13 cellular contexts compared by ENCODE assay signal in the genomic region with DNA sequence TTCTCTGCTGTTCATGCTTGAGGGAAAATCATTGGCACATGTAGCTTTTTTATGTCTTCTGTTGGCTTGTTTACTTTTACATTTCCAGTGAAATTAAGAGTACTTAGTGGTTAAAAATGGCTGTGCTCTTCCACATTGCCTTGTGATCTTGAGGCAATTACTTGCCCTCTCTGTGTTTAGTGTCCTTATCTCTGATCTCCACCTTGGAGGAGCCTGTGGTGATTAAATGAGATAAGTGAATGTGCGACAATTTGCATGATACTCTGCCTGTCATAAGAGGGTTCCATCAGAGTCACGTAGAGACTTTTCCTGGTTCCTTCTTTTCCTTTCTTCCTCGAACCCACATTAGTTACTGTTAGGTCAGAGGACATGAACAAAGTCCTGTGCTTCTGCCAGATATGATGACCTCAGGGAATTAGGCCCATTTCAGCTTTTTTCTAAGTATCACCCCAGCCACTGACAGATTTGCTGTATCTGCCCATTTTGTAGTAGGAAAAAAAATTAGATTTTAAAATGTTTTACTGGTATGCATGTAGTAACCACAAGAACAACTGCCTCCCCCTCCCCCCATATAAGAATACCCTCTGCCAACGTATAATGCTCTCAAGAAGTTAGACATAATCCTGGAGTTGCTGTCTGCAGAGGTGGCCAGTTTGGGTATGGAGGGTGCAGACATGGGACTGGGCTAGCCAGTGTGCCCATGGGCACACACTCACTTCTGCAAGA. TPM values are rescaled to one million over a fixed set of nuclear protein-coding genes. Genes with fewer than 3 reads are reported as not detected.
DNase-seq lines count a peak whose midpoint lies in the region; ATAC-seq and TF ChIP-seq lines count a peak whose summit lies in the region.
"Had no signal": no experiment of that assay in that cellular context is flagged by ENCODE, and none has a peak within 500 bp of the region (broad histone marks: within the 10 kb centered on the region; RNA-seq: fewer than 3 reads in every experiment).

No MANE protein-coding gene starts in this region.

- no peak overlapping the region for H2AFZ ChIP-seq in Karpas-422 (ENCODE audit: low read length)

- peaks cover 60% of the 10 kb centered on the region for H3K4me1 ChIP-seq in Karpas-422 (ENCODE audit: low read length)

- peak overlapping the region; percentile 52 for H3K9ac ChIP-seq in Karpas-422 (ENCODE audit: low read length)

- H3K9me3 ChIP-seq in Karpas-422 (ENCODE audit: low read length) (no peaks in the 10 kb centered on the region), WERI-Rb-1 (ENCODE audit: severe bottlenecking) (no peaks in the 10 kb centered on the region)
- H3K9me3 ChIP-seq: adrenal gland, MG63 had no signal

- peak; percentile 31 for DNase-seq in NCI-H2029 treated with DMSO at 0.1 percent for 48 hours (lab: John Stamatoyannopoulos, UW)
- no peak for DNase-seq in NCI-H2029 (lab: John Stamatoyannopoulos, UW)
- DNase-seq in Karpas-422 = no peak
- no peak for DNase-seq in naive thymus-derived CD8-positive, alpha-beta T cell
- no peak for DNase-seq in stimulated activated naive CD4-positive, alpha-beta T cell (lab: John Stamatoyannopoulos, UW)
- no peak for DNase-seq in WERI-Rb-1
- no peak for DNase-seq in substantia nigra (lab: John Stamatoyannopoulos, UW)
- DNase-seq: adrenal gland, foreskin keratinocyte, kidney, MG63 had no signal

- H3K27me3 Mint-ChIP-seq in activated T-helper 17 cell treated with anti-CD3 and anti-CD28 coated beads, Interleukin-2, amount 50 U/mL, for 72 hours = no peaks in the 10 kb centered on the region
- no peaks in the 10 kb centered on the region for H3K27me3 Mint-ChIP-seq in naive thymus-derived CD8-positive, alpha-beta T cell

- H3K36me3 ChIP-seq in Karpas-422 (ENCODE audit: insufficient read depth, low read length) (no peaks in the 10 kb centered on the region), WERI-Rb-1 (no peaks in the 10 kb centered on the region)
- H3K36me3 ChIP-seq: adrenal gland, MG63 had no signal

- H3K4me3 Mint-ChIP-seq in activated T-helper 17 cell treated with anti-CD3 and anti-CD28 coated beads, Interleukin-2, amount 50 U/mL, for 72 hours = peak overlapping the region; percentile 23
- peak overlapping the region in 6 of 10 donors; percentile 12 to 51 (median 34) for H3K4me3 Mint-ChIP-seq in naive thymus-derived CD8-positive, alpha-beta T cell
- H3K4me3 Mint-ChIP-seq: neural crest cell had no signal

- peaks cover 63% of the 10 kb centered on the region for H3K4me1 Mint-ChIP-seq in activated T-helper 17 cell treated with anti-CD3 and anti-CD28 coated beads, Interleukin-2, amount 50 U/mL, for 72 hours
- peaks cover 58 to 95% (median 86%) of the 10 kb centered on the region in 4 donors for H3K4me1 Mint-ChIP-seq in naive thymus-derived CD8-positive, alpha-beta T cell

- peaks cover 9% of the 10 kb centered on the region for H3K36me3 Mint-ChIP-seq in activated T-helper 17 cell treated with anti-CD3 and anti-CD28 coated beads, Interleukin-2, amount 50 U/mL, for 72 hours (ENCODE audit: low read depth)
- H3K36me3 Mint-ChIP-seq in naive thymus-derived CD8-positive, alpha-beta T cell = peaks cover 0 to 2% (median 0%) of the 10 kb centered on the region in 3 donors

- TF ChIP-seq CTCF in WERI-Rb-1 (IDR thresholded peaks at IDR 0.05; ENCODE audit: low read depth, low read length) = no peak

- H3K9me3 Mint-ChIP-seq in activated T-helper 17 cell treated with anti-CD3 and anti-CD28 coated beads, Interleukin-2, amount 50 U/mL, for 72 hours = no peaks in the 10 kb centered on the region
- no peaks in the 10 kb centered on the region for H3K9me3 Mint-ChIP-seq in naive thymus-derived CD8-positive, alpha-beta T cell
- H3K9me3 Mint-ChIP-seq: neural crest cell had no signal

- H3K27ac Mint-ChIP-seq in activated T-helper 17 cell treated with anti-CD3 and anti-CD28 coated beads, Interleukin-2, amount 50 U/mL, for 72 hours = peak overlapping the region; percentile 73
- H3K27ac Mint-ChIP-seq in naive thymus-derived CD8-positive, alpha-beta T cell = peak overlapping the region in 8 of 10 donors; percentile 3 to 69 (median 56)

- no peaks in the 10 kb centered on the region for H3K9me2 ChIP-seq in Karpas-422 (replicated peaks; ENCODE audit: insufficient read depth, low read length)

- H3K4me3 ChIP-seq in Karpas-422 (ENCODE audit: low read length) (peak overlapping the region; percentile 25; the same call in 1 of the 2 replicates), WERI-Rb-1 (ENCODE audit: low read depth, low read length) (no peak overlapping the region)
- H3K4me3 ChIP-seq: adrenal gland, MG63 had no signal

- H3K79me2 ChIP-seq in Karpas-422 (ENCODE audit: low read length) = peaks cover 81% of the 10 kb centered on the region

- H3K27ac ChIP-seq in Karpas-422 (ENCODE audit: low read length) = peak overlapping the region; percentile 86
- H3K27ac ChIP-seq in WERI-Rb-1 = no peak overlapping the region
- H3K27ac ChIP-seq in substantia nigra (ENCODE audit: low read depth, low read length, poor library complexity, severe bottlenecking) = no peak overlapping the region
- H3K27ac ChIP-seq: foreskin keratinocyte had no signal

- POLR2A ChIA-PET in naive thymus-derived CD8-positive, alpha-beta T cell (lab: Charles Lee) = interaction anchor here (0.6 kb wide), 1 partner anchor 609 kb away, joined by 5 read pairs; no protein-coding TSS in a partner anchor

- peak overlapping the region; percentile 67 for H3K4me2 ChIP-seq in Karpas-422 (ENCODE audit: low read depth, low read length, poor library complexity, severe bottlenecking)

- no peaks in the 10 kb centered on the region for H3K27me3 ChIP-seq in Karpas-422 (ENCODE audit: low read length)
- H3K27me3 ChIP-seq in WERI-Rb-1 (ENCODE audit: insufficient read depth, low read depth, severe bottlenecking) = no peaks in the 10 kb centered on the region
- H3K27me3 ChIP-seq: adrenal gland, foreskin keratinocyte, MG63 had no signal

- no peak for ATAC-seq in activated T-helper 17 cell treated with anti-CD3 and anti-CD28 coated beads, Interleukin-2, amount 50 U/mL, for 72 hours (replicated peaks)
- no peak for ATAC-seq in naive thymus-derived CD8-positive, alpha-beta T cell
- ATAC-seq: foreskin keratinocyte had no signal

- H4K20me1 ChIP-seq in Karpas-422 (ENCODE audit: insufficient read depth, low read depth, low read length) = peaks cover 23% of the 10 kb centered on the region; the same call in 1 of the 2 replicates

RNA-seq across cellular contexts. Expression of a gene that starts 51.9 kb away (rescaled TPM):
- total RNA-seq in Karpas-422 (2014; rRNA removed; shearing (Covaris generic); ENCODE audit: low replicate concordance) = 11.6 and 13.6 TPM in 2 replicates
- total RNA-seq in activated T-helper 17 cell treated with anti-CD3 and anti-CD28 coated beads, Interleukin-2, amount 50 U/mL, for 72 hours = 10 to 100 TPM; 15.1 to 42.6 TPM
- 10 to 100 TPM; 30.1 to 30.5 TPM for total RNA-seq in naive thymus-derived CD8-positive, alpha-beta T cell
- polyA plus RNA-seq in naive thymus-derived CD8-positive, alpha-beta T cell = 1 to 10 TPM in 1 of 3 donors, under 1 TPM in 2; 0.46 to 1.0 (median 0.61) TPM
